In the genomic region with DNA sequence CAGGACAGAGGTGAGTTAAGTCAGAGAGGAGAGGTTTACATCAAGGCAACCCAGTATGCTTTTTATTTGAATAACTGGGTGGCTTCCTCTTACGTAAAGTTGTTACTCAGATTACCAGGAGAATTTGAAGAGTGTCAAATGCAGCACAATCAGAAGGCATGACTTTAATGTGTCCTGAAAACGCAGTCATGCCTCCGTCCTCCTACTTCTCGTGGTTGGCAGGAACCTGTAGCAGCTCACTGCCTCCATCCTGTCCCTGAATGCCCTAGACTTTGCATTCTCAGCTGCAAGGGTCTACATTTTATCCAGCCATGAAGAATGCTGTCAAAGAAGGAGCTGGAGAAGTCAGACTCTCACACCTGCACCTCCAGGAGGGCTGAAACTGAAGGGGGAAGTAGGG, we compare ENCODE assay signal across 8 cellular contexts.
"Had no signal": no experiment of that assay in that cellular context is flagged by ENCODE, and none has a peak within 500 bp of the region (broad histone marks: within the 10 kb centered on the region; RNA-seq: fewer than 3 reads in every experiment).

No MANE protein-coding gene starts in this region.

- H3K27ac Mint-ChIP-seq: GM23338, HFFc6 had no signal

- H3K4me2 ChIP-seq: GM23338 had no signal

- H3K4me1 ChIP-seq: HAP-1 had no signal

- H3K4me1 Mint-ChIP-seq: GM23338 had no signal

- H2AFZ ChIP-seq: GM23338 had no signal

- H3K9me3 ChIP-seq: HAP-1 had no signal

- ATAC-seq: GM23338, HCT116 had no signal

- H3K36me3 ChIP-seq: HAP-1 had no signal

- FAIRE-seq: H1, H54, HTR-8/SVneo had no signal

- DNase-seq: HFFc6, IMR-90 had no signal

- H3K4me3 Mint-ChIP-seq: GM23338, HFFc6 had no signal

- H3K4me3 ChIP-seq: GM23338, HAP-1 had no signal
